ENCODE assay signal across 8 cellular contexts in genomic region chr2:38535745-38536506, GRCh38.
DNase-seq lines count a peak whose midpoint lies in the region; ATAC-seq and TF ChIP-seq lines count a peak whose summit lies in the region.

No MANE protein-coding gene starts in this region.

- no peaks in the 10 kb centered on the region for H3K9me3 Mint-ChIP-seq in CD14-positive monocyte

- peaks cover 14% of the 10 kb centered on the region for H3K4me1 Mint-ChIP-seq in CD14-positive monocyte

- no peak overlapping the region for H3K27ac ChIP-seq in suprapubic skin

- 6% methylated on average over 42 of the region's 53 CpGs for WGBS in suprapubic skin

- intact Hi-C loops in CD14-positive monocyte (cut with micrococcal nuclease): loop anchor here in 1 of 2 donors (2.0 kb wide), 1 partner anchor 207 kb away; no protein-coding TSS in a partner anchor

- no peaks in the 10 kb centered on the region for H3K36me3 ChIP-seq in suprapubic skin

- DNase-seq in CD14-positive monocyte (ENCODE audit: low spot score) (peak; percentile 60), HuH-7 (ENCODE audit: low spot score) (peak; percentile 77), SHP77 (lab: John Stamatoyannopoulos, UW) (peak; percentile 40 to 71), globus pallidus (ENCODE audit: low spot score) (peak; percentile 25), omental fat pad (ENCODE audit: low spot score) (peak; percentile 88), suprapubic skin (ENCODE audit: low spot score in 2 of 2) (peak; percentile 83 to 91)
- peak; percentile 69 for DNase-seq in activated gamma-delta T cell treated with anti-CD3 and anti-CD28 coated beads, Interleukin-2, amount 50 U/mL, for 16 hours (ENCODE audit: low read depth)

- peaks cover 6% of the 10 kb centered on the region for H3K27me3 ChIP-seq in suprapubic skin

- no peaks in the 10 kb centered on the region for H3K36me3 Mint-ChIP-seq in CD14-positive monocyte

- no peaks in the 10 kb centered on the region for H3K9me3 ChIP-seq in suprapubic skin

- no peak overlapping the region for H3K27ac Mint-ChIP-seq in CD14-positive monocyte

- H3K27me3 Mint-ChIP-seq in CD14-positive monocyte (ENCODE audit: low read depth in 3 of 3): peaks cover 12 to 39% (median 18%) of the 10 kb centered on the region in 3 donors

- ATAC-seq in GM19372 (IDR thresholded peaks at IDR 0.05; ENCODE audit: low read depth, unreplicated experiment) (peak; percentile 66), omental fat pad (ENCODE audit: low FRiP score) (peak; percentile 93)

- H3K4me1 ChIP-seq in suprapubic skin: peaks cover 10% of the 10 kb centered on the region

- TF ChIP-seq EP300 in suprapubic skin (IDR thresholded peaks at IDR 0.05): no peak

- TF ChIP-seq CTCF in CD14-positive monocyte (IDR thresholded peaks at IDR 0.05) (peak; percentile 96), omental fat pad (IDR thresholded peaks at IDR 0.05) (peak in 1 of 3 donors; percentile 1), suprapubic skin (IDR thresholded peaks at IDR 0.05) (peak; percentile 56 to 90)

- no peak for TF ChIP-seq POLR2A in suprapubic skin (IDR thresholded peaks at IDR 0.05)

- peak overlapping the region; percentile 73 to 86 for H3K4me3 Mint-ChIP-seq in CD14-positive monocyte

- peak overlapping the region; percentile 43 for H3K4me3 ChIP-seq in suprapubic skin

Comparison
In these comparisons a context has a peak if more than half of its experiments do, and no peak if none do; other contexts are left out.
1. DNase-seq: peak in every context shown above with its lines; median percentile 88 in omental fat pad; 87 in suprapubic skin; 77 in HuH-7; 69 in activated gamma-delta T cell treated with anti-CD3 and anti-CD28 coated beads, Interleukin-2, amount 50 U/mL, for 16 hours; 60 in CD14-positive monocyte; 56 in SHP77; 25 in globus pallidus.